Comparison of ENCODE assay signal across 8 cellular contexts in genomic region chr3:12288466-12289129, GRCh38. TPM values are rescaled to one million over a fixed set of nuclear protein-coding genes. Genes with fewer than 3 reads are reported as not detected.
DNase-seq lines count a peak whose midpoint lies in the region; ATAC-seq and TF ChIP-seq lines count a peak whose summit lies in the region.

TSS of gene PPARG (plus strand) at chr3:12289070. CDS start at chr3:12379712, 90,642 bp downstream.

- peak; percentile 39 for DNase-seq in DMS53 (lab: John Stamatoyannopoulos, UW)
- DNase-seq in DMS53 treated with DMSO at 0.1 percent for 48 hours (lab: John Stamatoyannopoulos, UW; ENCODE audit: unreplicated experiment) = no peak
- no peak for DNase-seq in NT2/D1 (ENCODE audit: low read depth, low spot score)
- peak; percentile 77 for DNase-seq in endodermal cell
- DNase-seq in ureter (ENCODE audit: low spot score) = peak; percentile 71
- DNase-seq in immature natural killer cell = no peak

- H3K4me1 Mint-ChIP-seq in endodermal cell (no peaks in the 10 kb centered on the region), immature natural killer cell (peaks cover 0 to 2% of the 10 kb centered on the region in 2 donors)

- peak within 1 kb of the TSS; percentile 64 for H3K4me3 Mint-ChIP-seq in endodermal cell
- H3K4me3 Mint-ChIP-seq in immature natural killer cell = no peak within 1 kb of the TSS

- H3K9ac ChIP-seq in NT2/D1 (ENCODE audit: insufficient read length, low read depth) = peak within 1 kb of the TSS; percentile 78
- no peak within 1 kb of the TSS for H3K9ac ChIP-seq in endodermal cell (ENCODE audit: extremely low read depth, low read length, poor library complexity, severe bottlenecking)

- H3K27me3 ChIP-seq in NT2/D1 (ENCODE audit: insufficient read depth, insufficient read length) (peaks cover 55% of the 10 kb centered on the region), endodermal cell (ENCODE audit: control insufficient read depth, insufficient read depth, low read length, poor library complexity, severe bottlenecking) (peaks cover 84% of the 10 kb centered on the region)

- no peak within 1 kb of the TSS for H3K27ac ChIP-seq in endodermal cell (ENCODE audit: low read depth, low read length)
- no peak within 1 kb of the TSS for H3K27ac ChIP-seq in mesodermal cell (ENCODE audit: low read depth, low read length, severe bottlenecking)

- 0 to 1% methylated on average over 12 to 50 of the region's 50 CpGs for whole genome bisulfite sequencing in endodermal cell (ENCODE audit: insufficient coverage in 1 of 2, insufficient read length in 1 of 2), 2 experiments
- WGBS in mesodermal cell (ENCODE audit: insufficient coverage in 2 of 2), 2 experiments = 2% methylated on average over 36 to 49 of the region's 50 CpGs

- H3K36me3 ChIP-seq in NT2/D1 (ENCODE audit: insufficient read depth, insufficient read length, low read length) = no peaks in the 10 kb centered on the region
- no peaks in the 10 kb centered on the region for H3K36me3 ChIP-seq in endodermal cell (ENCODE audit: control insufficient read depth, insufficient read depth, low read length)
- H3K36me3 ChIP-seq in mesodermal cell (ENCODE audit: control insufficient read depth, insufficient read depth, low read length) = no peaks in the 10 kb centered on the region

- H3K4me3 ChIP-seq in NT2/D1 (ENCODE audit: insufficient read length, low read depth) (peak within 1 kb of the TSS; percentile 80), endodermal cell (ENCODE audit: low read length) (peak within 1 kb of the TSS; percentile 73), mesodermal cell (ENCODE audit: extremely low read depth, insufficient read depth, low read length, poor library complexity, severe bottlenecking) (peak within 1 kb of the TSS; percentile 59)

- peaks cover 73% of the 10 kb centered on the region for H3K27me3 Mint-ChIP-seq in endodermal cell (ENCODE audit: insufficient read depth)
- H3K27me3 Mint-ChIP-seq in immature natural killer cell (ENCODE audit: low read depth in 3 of 3) = peaks cover 10 to 20% (median 18%) of the 10 kb centered on the region in 3 donors

- no peak within 1 kb of the TSS for H3K27ac Mint-ChIP-seq in endodermal cell
- H3K27ac Mint-ChIP-seq in immature natural killer cell = no peak within 1 kb of the TSS

- H3K36me3 Mint-ChIP-seq in endodermal cell (ENCODE audit: low read depth) = no peaks in the 10 kb centered on the region
- peaks cover 0 to 3% (median 0%) of the 10 kb centered on the region in 3 donors for H3K36me3 Mint-ChIP-seq in immature natural killer cell

- ATAC-seq in HG02981 (IDR thresholded peaks at IDR 0.05; ENCODE audit: unreplicated experiment) = no peak

- H3K9me3 Mint-ChIP-seq in endodermal cell = peaks cover 5% of the 10 kb centered on the region
- peaks cover 0 to 6% (median 0%) of the 10 kb centered on the region in 6 donors for H3K9me3 Mint-ChIP-seq in immature natural killer cell

- no peaks in the 10 kb centered on the region for H3K4me1 ChIP-seq in NT2/D1 (ENCODE audit: insufficient read depth, insufficient read length)
- H3K4me1 ChIP-seq in endodermal cell (ENCODE audit: control insufficient read depth, insufficient read depth, low read length) = no peaks in the 10 kb centered on the region
- H3K4me1 ChIP-seq in mesodermal cell (ENCODE audit: control insufficient read depth, insufficient read depth, low read length, poor library complexity, severe bottlenecking) = no peaks in the 10 kb centered on the region

- H3K9me3 ChIP-seq in NT2/D1 (ENCODE audit: insufficient read depth, low read length) = no peaks in the 10 kb centered on the region
- no peaks in the 10 kb centered on the region for H3K9me3 ChIP-seq in endodermal cell (ENCODE audit: control insufficient read depth, low read length)
- H3K9me3 ChIP-seq in mesodermal cell (ENCODE audit: control insufficient read depth, low read length) = peaks cover 4% of the 10 kb centered on the region

- TF ChIP-seq CTCF in endodermal cell (conservative IDR thresholded peaks at IDR 0.05) = no peak

RNA-seq across cellular contexts. Expression of gene PPARG, which starts in this region (rescaled TPM):
- total RNA-seq in endodermal cell (1 to 10 TPM; 3.8 to 4.5 TPM), ureter (214 TPM)
- 0.93 TPM for polyA plus RNA-seq in endodermal cell (2013, experiment 1 of 2)
- 0.58 TPM for polyA plus RNA-seq in endodermal cell (2013, experiment 2 of 2)
- polyA plus RNA-seq in mesodermal cell (2013, experiment 1 of 2) = 3.8 TPM
- polyA plus RNA-seq in mesodermal cell (2013, experiment 2 of 2) = 4.0 TPM
- polyA plus RNA-seq in immature natural killer cell = not detected

Comparison
In these comparisons a context has a peak if more than half of its experiments do, and no peak if none do; other contexts are left out.
1. RNA of gene PPARG (total RNA-seq): 214 TPM in ureter (single experiment); 3.8 to 4.5 TPM in endodermal cell; every median in the first group is over 10 times any median in the second.
2. DNase-seq: peak in DMS53 (single experiment), endodermal cell (single experiment) and ureter (single experiment); none in DMS53 treated with DMSO at 0.1 percent for 48 hours (single experiment), NT2/D1 (single experiment) and immature natural killer cell (0 of 3).
3. Peak in every context shown above with its lines, with median percentiles within 50 percentile points of each other: H3K4me3 ChIP-seq.